Comparison of ENCODE assay signal across 1 cellular context in the genomic region with DNA sequence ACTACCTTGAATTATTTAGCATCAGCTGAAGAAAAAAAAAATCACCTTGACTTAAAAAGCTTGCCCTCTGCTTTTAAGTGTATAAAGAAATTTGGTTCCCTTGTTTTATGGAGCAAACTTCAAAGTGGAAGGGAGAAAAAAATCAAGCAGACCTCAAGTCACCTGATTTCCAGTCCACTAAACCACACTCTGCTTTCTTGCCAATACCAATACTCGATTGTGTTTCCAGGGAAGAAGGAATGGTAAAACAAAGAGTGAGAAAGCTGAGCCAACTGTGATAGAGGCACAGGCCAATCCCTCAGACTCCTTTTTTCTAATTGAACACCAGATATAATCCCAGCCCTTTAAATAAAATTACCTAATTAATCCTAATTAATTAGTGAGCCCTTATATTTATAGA.
TF ChIP-seq lines count a peak whose summit lies in the region.

No MANE protein-coding gene starts in this region.

TF ChIP-seq in IMR-90, 13 proteins besides CTCF, POLR2A, EP300 and RAD21:
- TF ChIP-seq MAFK (IDR thresholded peaks at IDR 0.05; ENCODE audit: low read depth, low read length) (no peak), RFX5 (IDR thresholded peaks at IDR 0.05; ENCODE audit: low read depth, low read length) (no peak), FOS (IDR thresholded peaks at IDR 0.05; ENCODE audit: low read depth, low read length) (no peak), NFE2L2 (IDR thresholded peaks at IDR 0.05; ENCODE audit: low read depth, low read length) (no peak), BHLHE40 (IDR thresholded peaks at IDR 0.05; ENCODE audit: low read depth, low read length) (no peak), CEBPB (IDR thresholded peaks at IDR 0.05; ENCODE audit: low read depth, low read length) (no peak), CHD1 (IDR thresholded peaks at IDR 0.05; ENCODE audit: low read depth, low read length) (no peak), MAZ (IDR thresholded peaks at IDR 0.05; ENCODE audit: borderline replicate concordance, low read depth, low read length) (no peak), SMC3 (IDR thresholded peaks at IDR 0.05; ENCODE audit: low read depth, low read length) (no peak), MXI1 (IDR thresholded peaks at IDR 0.05; ENCODE audit: borderline replicate concordance, low read depth, low read length) (no peak), RCOR1 (IDR thresholded peaks at IDR 0.05; ENCODE audit: insufficient replicate concordance, low read length) (no peak)
- TF ChIP-seq, protein P1, sequence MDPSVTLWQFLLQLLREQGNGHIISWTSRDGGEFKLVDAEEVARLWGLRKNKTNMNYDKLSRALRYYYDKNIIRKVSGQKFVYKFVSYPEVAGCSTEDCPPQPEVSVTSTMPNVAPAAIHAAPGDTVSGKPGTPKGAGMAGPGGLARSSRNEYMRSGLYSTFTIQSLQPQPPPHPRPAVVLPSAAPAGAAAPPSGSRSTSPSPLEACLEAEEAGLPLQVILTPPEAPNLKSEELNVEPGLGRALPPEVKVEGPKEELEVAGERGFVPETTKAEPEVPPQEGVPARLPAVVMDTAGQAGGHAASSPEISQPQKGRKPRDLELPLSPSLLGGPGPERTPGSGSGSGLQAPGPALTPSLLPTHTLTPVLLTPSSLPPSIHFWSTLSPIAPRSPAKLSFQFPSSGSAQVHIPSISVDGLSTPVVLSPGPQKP (IDR thresholded peaks at IDR 0.05; ENCODE audit: borderline replicate concordance, low read depth, low read length): no peak
- TF ChIP-seq, protein P2, sequence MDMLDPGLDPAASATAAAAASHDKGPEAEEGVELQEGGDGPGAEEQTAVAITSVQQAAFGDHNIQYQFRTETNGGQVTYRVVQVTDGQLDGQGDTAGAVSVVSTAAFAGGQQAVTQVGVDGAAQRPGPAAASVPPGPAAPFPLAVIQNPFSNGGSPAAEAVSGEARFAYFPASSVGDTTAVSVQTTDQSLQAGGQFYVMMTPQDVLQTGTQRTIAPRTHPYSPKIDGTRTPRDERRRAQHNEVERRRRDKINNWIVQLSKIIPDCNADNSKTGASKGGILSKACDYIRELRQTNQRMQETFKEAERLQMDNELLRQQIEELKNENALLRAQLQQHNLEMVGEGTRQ (IDR thresholded peaks at IDR 0.05; ENCODE audit: low read depth, low read length): no peak
TF ChIP-seq in IMR-90: peak in this region for 0.
